ENCODE assay signal across 8 cellular contexts in the genomic region with DNA sequence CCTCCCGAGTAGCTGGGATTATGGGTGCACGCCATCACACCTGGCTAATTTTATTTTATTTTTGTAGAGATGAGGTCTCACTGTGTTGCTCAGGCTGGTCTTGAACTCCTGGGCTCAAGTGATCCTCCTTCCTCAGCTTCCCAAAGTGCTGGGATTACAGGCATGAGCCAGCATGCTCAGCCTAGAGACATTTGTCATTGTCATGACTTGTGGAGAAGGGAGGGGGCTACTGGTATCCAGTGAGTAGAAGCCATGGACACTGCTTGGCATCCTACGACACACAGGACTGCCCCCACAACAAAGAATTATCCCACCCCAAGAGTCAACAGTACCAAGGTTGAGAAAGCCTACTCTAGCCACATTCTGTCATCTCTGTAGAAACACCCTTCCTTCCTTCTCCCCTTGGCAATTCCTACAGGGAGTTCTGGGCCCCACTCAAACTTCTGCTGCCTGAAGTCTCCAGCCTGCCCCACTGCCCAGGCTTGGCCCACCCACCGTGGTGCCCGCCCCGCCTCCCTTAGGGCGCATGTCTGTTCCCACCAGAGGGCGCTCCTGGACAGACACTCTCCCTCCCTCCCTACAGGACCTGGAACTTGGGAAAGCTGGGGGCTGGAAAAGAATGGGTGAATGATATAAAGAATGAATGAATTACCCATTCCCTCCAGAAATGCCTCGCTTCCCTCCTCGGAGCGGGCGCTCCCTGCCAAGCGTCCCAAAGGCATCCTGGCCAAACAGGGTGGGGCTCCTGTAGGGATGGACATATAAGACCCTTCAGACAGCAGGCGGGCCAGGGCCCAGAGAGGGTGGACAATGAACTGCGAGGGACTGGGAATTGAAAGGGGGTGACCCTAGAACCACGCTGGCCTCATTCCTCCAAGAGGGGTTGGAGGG. TPM values are rescaled to one million over a fixed set of nuclear protein-coding genes. Genes with fewer than 3 reads are reported as not detected.
DNase-seq lines count a peak whose midpoint lies in the region; ATAC-seq, FAIRE-seq and TF ChIP-seq lines count a peak whose summit lies in the region.

No MANE protein-coding gene starts in this region.

- intact Hi-C loops in A673 (cut with micrococcal nuclease; ENCODE audit: unreplicated experiment), result loop anchor here (1.0 to 5.0 kb wide), 4 partner anchors 14 to 265 kb away; no protein-coding TSS in a partner anchor
- intact Hi-C loops in activated CD4-positive, alpha-beta T cell treated with anti-CD3 and anti-CD28 coated beads for 36 hours (cut with DNase I, micrococcal nuclease), result loop anchor here (1.0 to 10.0 kb wide), 12 partner anchors 13 to 1345 kb away; a partner anchor contains a TSS

- peak; percentile 14 for ATAC-seq in activated CD4-positive, alpha-beta T cell treated with anti-CD3 and anti-CD28 coated beads for 36 hours
- ATAC-seq in HG03439 (IDR thresholded peaks at IDR 0.05; ENCODE audit: unreplicated experiment), result no peak

- H3K4me1 ChIP-seq in A673 (ENCODE audit: insufficient read depth, low read length, poor library complexity, severe bottlenecking), result peaks cover 38% of the 10 kb centered on the region

- no peaks in the 10 kb centered on the region for H3K27me3 Mint-ChIP-seq in activated CD4-positive, alpha-beta T cell treated with anti-CD3 and anti-CD28 coated beads for 36 hours

- peak overlapping the region; percentile 82 for H3K4me3 Mint-ChIP-seq in activated CD4-positive, alpha-beta T cell treated with anti-CD3 and anti-CD28 coated beads for 36 hours

- H3K4me1 Mint-ChIP-seq in activated CD4-positive, alpha-beta T cell treated with anti-CD3 and anti-CD28 coated beads for 36 hours, result peaks cover 43% of the 10 kb centered on the region

- CTCF ChIA-PET in A673 (lab: Charles Lee), result interaction anchor here (0.5 to 1.5 kb wide), 9 partner anchors 13 to 270 kb away, joined by 3 to 23 read pairs (median 3); a partner anchor contains a TSS
- CTCF ChIA-PET in activated CD4-positive, alpha-beta T cell treated with anti-CD3 and anti-CD28 coated beads for 36 hours (lab: Charles Lee), result interaction anchor here (0.6 to 3.1 kb wide), 3 partner anchors 13 to 41 kb away, joined by 4 to 43 read pairs (median 5); no protein-coding TSS in a partner anchor

- peak; percentile 89 for DNase-seq in A673 (ENCODE audit: low spot score)
- no peak for DNase-seq in GM19239 (ENCODE audit: insufficient read length, low spot score)
- DNase-seq in NCI-H226, result peak; percentile 62
- DNase-seq in activated CD4-positive, alpha-beta T cell treated with anti-CD3 and anti-CD28 coated beads for 36 hours, result peak; percentile 90
- peak; percentile 85 for DNase-seq in choroid plexus epithelial cell (ENCODE audit: low read depth)
- peak; percentile 89 for DNase-seq in left kidney (ENCODE audit: low read depth, low spot score)
- peak; percentile 81 for DNase-seq in stimulated activated CD4-positive, alpha-beta T cell treated with anti-CD3 and anti-CD28 coated beads, Interleukin-4, amount 100 ng/mL, for 24 hours

- H3K27ac Mint-ChIP-seq in activated CD4-positive, alpha-beta T cell treated with anti-CD3 and anti-CD28 coated beads for 36 hours, result no peak overlapping the region

- H3K36me3 Mint-ChIP-seq in activated CD4-positive, alpha-beta T cell treated with anti-CD3 and anti-CD28 coated beads for 36 hours (ENCODE audit: low read depth), result peaks cover 1% of the 10 kb centered on the region

- no peak overlapping the region for H3K4me3 ChIP-seq in A673 (ENCODE audit: low read depth, low read length, poor library complexity, severe bottlenecking)
- no peak overlapping the region for H3K4me3 ChIP-seq in choroid plexus epithelial cell (ENCODE audit: low read depth, low read length)

- H3K9me3 Mint-ChIP-seq in activated CD4-positive, alpha-beta T cell treated with anti-CD3 and anti-CD28 coated beads for 36 hours (ENCODE audit: low read depth), result no peaks in the 10 kb centered on the region

- no peaks in the 10 kb centered on the region for H3K36me3 ChIP-seq in A673 (ENCODE audit: insufficient read depth, low read length, poor library complexity, severe bottlenecking)

- peak; percentile 49 for FAIRE-seq in GM19239 (lab: Jason Lieb, UNC)

- TF ChIP-seq CTCF in A673 (conservative IDR thresholded peaks at IDR 0.05; ENCODE audit: low read depth, low read length) (peak; percentile 97), choroid plexus epithelial cell (conservative IDR thresholded peaks at IDR 0.05; ENCODE audit: low read depth, low read length) (peak; percentile 89)

- POLR2A ChIA-PET in A673 (lab: Charles Lee; ENCODE audit: low non-redundant PET), result no interaction called here
- POLR2A ChIA-PET in activated CD4-positive, alpha-beta T cell treated with anti-CD3 and anti-CD28 coated beads for 36 hours (lab: Charles Lee), result interaction anchor here (1.2 kb wide), 1 partner anchor 14 kb away, joined by 7 read pairs; no protein-coding TSS in a partner anchor

- peak overlapping the region; percentile 58 for H3K27ac ChIP-seq in A673 (ENCODE audit: low read depth, low read length, poor library complexity, severe bottlenecking)

- H3K27me3 ChIP-seq in A673 (replicated peaks; ENCODE audit: insufficient read depth, low read depth, low read length, poor library complexity), result no peaks in the 10 kb centered on the region

- no TSS peak for BruUV-seq in A673 (replicated peaks; lab: Mats Ljungman, UMichigan)

- no peaks in the 10 kb centered on the region for H3K9me3 ChIP-seq in A673 (ENCODE audit: low read depth, low read length, poor library complexity, severe bottlenecking)

RNA-seq across cellular contexts. Expression of a gene that starts 5.5 kb away (rescaled TPM):
- 170 and 187 TPM in 2 replicates for total RNA-seq in A673 (2021)
- total RNA-seq in activated CD4-positive, alpha-beta T cell treated with anti-CD3 and anti-CD28 coated beads for 36 hours, result 100 to 1,000 TPM; 166 to 195 TPM

RNA-seq across cellular contexts. Expression of a gene that starts 43.8 kb away (rescaled TPM):
- total RNA-seq in A673 (2021), result 7.5 and 7.9 TPM in 2 replicates
- 10 to 100 TPM; 18.9 to 21.5 TPM for total RNA-seq in activated CD4-positive, alpha-beta T cell treated with anti-CD3 and anti-CD28 coated beads for 36 hours

RNA-seq across cellular contexts. Expression of a gene that starts 44.3 kb away (rescaled TPM):
- total RNA-seq in A673 (2021), result 0.50 TPM in 1 of 2 replicates, not detected in the other
- under 1 TPM in 1 of 2 experiments, not detected in 1; 0.25 TPM for total RNA-seq in activated CD4-positive, alpha-beta T cell treated with anti-CD3 and anti-CD28 coated beads for 36 hours

RNA-seq across cellular contexts. Expression of a gene that starts 50.0 kb away (rescaled TPM):
- 9.5 and 11.7 TPM in 2 replicates for total RNA-seq in A673 (2021)
- total RNA-seq in activated CD4-positive, alpha-beta T cell treated with anti-CD3 and anti-CD28 coated beads for 36 hours, result under 1 TPM in 1 of 2 experiments, not detected in 1; 0.12 TPM
